ENCODE assay signal across 8 cellular contexts in genomic region chr18:23259701-23260661, GRCh38.
DNase-seq lines count a peak whose midpoint lies in the region; ATAC-seq lines count a peak whose summit lies in the region.

No MANE protein-coding gene starts in this region.

- peaks cover 2% of the 10 kb centered on the region for H3K36me3 Mint-ChIP-seq in activated naive CD8-positive, alpha-beta T cell treated with anti-CD3 and anti-CD28 coated beads, Interleukin-2, amount 10 ng/mL, durations not matched to agents 7 days and 5 days

- peak overlapping the region; percentile 79 for H3K4me3 Mint-ChIP-seq in activated naive CD8-positive, alpha-beta T cell treated with anti-CD3 and anti-CD28 coated beads, Interleukin-2, amount 10 ng/mL, durations not matched to agents 7 days and 5 days

- peak; percentile 83 for DNase-seq in AG20443 (ENCODE audit: low spot score)
- DNase-seq in NCI-H2227 (lab: John Stamatoyannopoulos, UW; ENCODE audit: unreplicated experiment), result peak; percentile 25
- peak; percentile 54 for DNase-seq in activated naive CD8-positive, alpha-beta T cell treated with anti-CD3 and anti-CD28 coated beads, Interleukin-2, amount 10 ng/mL, durations not matched to agents 7 days and 5 days
- peak; percentile 88 for DNase-seq in cardiac septum (ENCODE audit: low spot score)
- DNase-seq in posterior vena cava (ENCODE audit: low spot score), result peak; percentile 90
- no peak for DNase-seq in NCI-H526 treated with DMSO at 0.1 percent for 48 hours (lab: John Stamatoyannopoulos, UW)

- H3K4me1 Mint-ChIP-seq in activated naive CD8-positive, alpha-beta T cell treated with anti-CD3 and anti-CD28 coated beads, Interleukin-2, amount 10 ng/mL, durations not matched to agents 7 days and 5 days, result peaks cover 30% of the 10 kb centered on the region

- ATAC-seq in GM18498 (IDR thresholded peaks at IDR 0.05; ENCODE audit: unreplicated experiment), result peak; percentile 79
- ATAC-seq in HG03045 (IDR thresholded peaks at IDR 0.05; ENCODE audit: unreplicated experiment), result peak; percentile 50
- peak; percentile 82 for ATAC-seq in activated naive CD8-positive, alpha-beta T cell treated with anti-CD3 and anti-CD28 coated beads, Interleukin-2, amount 10 ng/mL, durations not matched to agents 7 days and 5 days (ENCODE audit: low read depth)

- peak overlapping the region; percentile 91 for H3K27ac Mint-ChIP-seq in activated naive CD8-positive, alpha-beta T cell treated with anti-CD3 and anti-CD28 coated beads, Interleukin-2, amount 10 ng/mL, durations not matched to agents 7 days and 5 days

- intact Hi-C loops in cardiac septum (cut with DNase I) (loop anchor here (10.0 kb wide), 3 partner anchors 65 to 115 kb away; no protein-coding TSS in a partner anchor), posterior vena cava (cut with DNase I) (loop anchor here in 1 of 2 donors (10.0 kb wide), 1 partner anchor 115 kb away; no protein-coding TSS in a partner anchor)

- H3K9me3 Mint-ChIP-seq in activated naive CD8-positive, alpha-beta T cell treated with anti-CD3 and anti-CD28 coated beads, Interleukin-2, amount 10 ng/mL, durations not matched to agents 7 days and 5 days, result no peaks in the 10 kb centered on the region

- POLR2A ChIA-PET in activated naive CD8-positive, alpha-beta T cell treated with anti-CD3 and anti-CD28 coated beads, Interleukin-2, amount 10 ng/mL, durations not matched to agents 7 days and 5 days (lab: Charles Lee), result interaction anchor here (0.6 to 1.8 kb wide), 6 partner anchors 9 to 137 kb away, joined by 3 to 9 read pairs (median 3); no protein-coding TSS in a partner anchor

- H3K27me3 Mint-ChIP-seq in activated naive CD8-positive, alpha-beta T cell treated with anti-CD3 and anti-CD28 coated beads, Interleukin-2, amount 10 ng/mL, durations not matched to agents 7 days and 5 days, result no peaks in the 10 kb centered on the region
